1 cellular context compared by ENCODE assay signal in genomic region chr6:28399370-28400121, GRCh38.
TF ChIP-seq lines count a peak whose summit lies in the region.

TSS of gene ZSCAN12 (minus strand) at chr6:28399747. CDS start at chr6:28398405, 1,342 bp downstream.

TF ChIP-seq in HepG2, 621 proteins besides CTCF, POLR2A, EP300 and RAD21 (continued from another document and continues in another):
- TF ChIP-seq ATF6 (CRISPR knock-in tag; conservative IDR thresholded peaks at IDR 0.05) (no peak), CREB1 (IDR thresholded peaks at IDR 0.05) (no peak; the same call in 1 of the 2 replicates), CREB1 (CRISPR knock-in tag; IDR thresholded peaks at IDR 0.05) (peak; percentile 92), ZNF235 (CRISPR knock-in tag; IDR thresholded peaks at IDR 0.05; ENCODE audit: borderline replicate concordance) (peak; percentile 91; the same call in 1 of the 2 replicates), ZNF75D (CRISPR knock-in tag; IDR thresholded peaks at IDR 0.05; ENCODE audit: borderline replicate concordance) (peak; percentile 82; the same call in 1 of the 2 replicates), ZNF615 (CRISPR knock-in tag; IDR thresholded peaks at IDR 0.05; ENCODE audit: borderline replicate concordance) (0 out of 2 replicates have a peak, but pooled peaks have one; percentile 37), ZFP37 (CRISPR knock-in tag; IDR thresholded peaks at IDR 0.05; ENCODE audit: borderline replicate concordance) (no peak), JARID2 (CRISPR knock-in tag; IDR thresholded peaks at IDR 0.05; ENCODE audit: insufficient replicate concordance) (no peak), ATF2 (CRISPR knock-in tag; IDR thresholded peaks at IDR 0.05) (peak; percentile 86; the same call in 1 of the 2 replicates), KDM1A (CRISPR knock-in tag; IDR thresholded peaks at IDR 0.05) (no peak), ZNF251 (CRISPR knock-in tag; IDR thresholded peaks at IDR 0.05) (no peak), PRDM4 (CRISPR knock-in tag; IDR thresholded peaks at IDR 0.05; ENCODE audit: borderline replicate concordance) (no peak), ZBTB38 (CRISPR knock-in tag; IDR thresholded peaks at IDR 0.05) (peak; percentile 82; the same call in 1 of the 2 replicates), NCOR1 (IDR thresholded peaks at IDR 0.05; ENCODE audit: borderline replicate concordance, low read length) (no peak; the same call in 1 of the 2 replicates), ZNF770 (CRISPR knock-in tag; IDR thresholded peaks at IDR 0.05) (no peak; the same call in none of the 2 replicates), ARHGAP35 (CRISPR knock-in tag; IDR thresholded peaks at IDR 0.05; ENCODE audit: borderline replicate concordance) (0 out of 2 replicates have a peak, but pooled peaks have one; percentile 27), CBX1 (IDR thresholded peaks at IDR 0.05; ENCODE audit: low read depth) (peak; percentile 86), HCFC1 (IDR thresholded peaks at IDR 0.05; ENCODE audit: low read depth, low read length) (peak; percentile 73; the same call in 1 of the 2 replicates), ZNF136 (CRISPR knock-in tag; IDR thresholded peaks at IDR 0.05; ENCODE audit: low read depth) (peak; percentile 85; the same call in 1 of the 2 replicates), NCOA1 (CRISPR knock-in tag; IDR thresholded peaks at IDR 0.05) (peak; percentile 55; the same call in 1 of the 2 replicates), PHF8 (CRISPR knock-in tag; IDR thresholded peaks at IDR 0.05) (peak; percentile 99), PCBP1 (IDR thresholded peaks at IDR 0.05; ENCODE audit: borderline replicate concordance, low read depth, low read length) (peak; percentile 89; the same call in 1 of the 2 replicates), HNRNPLL (IDR thresholded peaks at IDR 0.05; ENCODE audit: low read depth, low read length, poor library complexity, severe bottlenecking) (peak; percentile 89), MEIS2 (CRISPR knock-in tag; IDR thresholded peaks at IDR 0.05) (peak; percentile 62; the same call in 1 of the 2 replicates), ZNF446 (CRISPR knock-in tag; IDR thresholded peaks at IDR 0.05) (peak; percentile 61; the same call in 1 of the 2 replicates), ZNF510 (CRISPR knock-in tag; IDR thresholded peaks at IDR 0.05; ENCODE audit: low read depth) (peak; percentile 98), ZNF564 (CRISPR knock-in tag; IDR thresholded peaks at IDR 0.05) (peak; percentile 83; the same call in 1 of the 2 replicates), PHF5A (CRISPR knock-in tag; IDR thresholded peaks at IDR 0.05; ENCODE audit: low read depth, unreplicated experiment) (peak; percentile 92), ZSCAN31 (CRISPR knock-in tag; IDR thresholded peaks at IDR 0.05; ENCODE audit: low read depth) (peak; percentile 88), ZBTB33 (CRISPR knock-in tag; IDR thresholded peaks at IDR 0.05) (peak; percentile 83), ZSCAN21 (CRISPR knock-in tag; IDR thresholded peaks at IDR 0.05; ENCODE audit: borderline replicate concordance) (peak; percentile 86; the same call in 1 of the 2 replicates), PBX2 (CRISPR knock-in tag; IDR thresholded peaks at IDR 0.05) (no peak), ZSCAN20 (CRISPR knock-in tag; IDR thresholded peaks at IDR 0.05; ENCODE audit: borderline replicate concordance) (peak; percentile 94), SIN3A (IDR thresholded peaks at IDR 0.05; ENCODE audit: borderline replicate concordance, low read depth, low read length) (peak; percentile 76), ZNF44 (CRISPR knock-in tag; IDR thresholded peaks at IDR 0.05) (peak; percentile 94), DRAP1 (CRISPR knock-in tag; IDR thresholded peaks at IDR 0.05) (peak; percentile 69), MYNN (CRISPR knock-in tag; IDR thresholded peaks at IDR 0.05; ENCODE audit: low read depth) (peak; percentile 84; the same call in 1 of the 2 replicates), ZNF34 (CRISPR knock-in tag; IDR thresholded peaks at IDR 0.05; ENCODE audit: borderline replicate concordance) (peak; percentile 86; the same call in 1 of the 2 replicates), SOX5 (CRISPR knock-in tag; IDR thresholded peaks at IDR 0.05; ENCODE audit: borderline replicate concordance) (peak; percentile 68), CBX5 (CRISPR knock-in tag; IDR thresholded peaks at IDR 0.05; ENCODE audit: borderline replicate concordance) (peak; percentile 93), NFYB (CRISPR knock-in tag; IDR thresholded peaks at IDR 0.05) (peak; percentile 36; the same call in 1 of the 2 replicates), JUN (CRISPR knock-in tag; IDR thresholded peaks at IDR 0.05) (peak; percentile 55; the same call in 1 of the 2 replicates), ZNF878 (CRISPR knock-in tag; IDR thresholded peaks at IDR 0.05) (peak; percentile 98), SP5 (CRISPR knock-in tag; IDR thresholded peaks at IDR 0.05; ENCODE audit: borderline replicate concordance, low read depth) (no peak; the same call in 1 of the 2 replicates), YEATS2 (CRISPR knock-in tag; IDR thresholded peaks at IDR 0.05; ENCODE audit: borderline replicate concordance) (peak; percentile 99), SP2 (CRISPR knock-in tag; IDR thresholded peaks at IDR 0.05) (peak; percentile 54; the same call in 1 of the 2 replicates), NFIC (IDR thresholded peaks at IDR 0.05; ENCODE audit: low read length) (peak; percentile 40; the same call in 1 of the 2 replicates), TARDBP (CRISPR knock-in tag; IDR thresholded peaks at IDR 0.05) (peak; percentile 93), LRRFIP1 (CRISPR knock-in tag; conservative IDR thresholded peaks at IDR 0.05) (no peak), HDAC6 (IDR thresholded peaks at IDR 0.05; ENCODE audit: low read depth, low read length) (no peak), GMEB2 (CRISPR knock-in tag; IDR thresholded peaks at IDR 0.05; ENCODE audit: low read depth) (peak; percentile 73)
